Comparison of ENCODE assay signal across 15 cellular contexts in the genomic region with DNA sequence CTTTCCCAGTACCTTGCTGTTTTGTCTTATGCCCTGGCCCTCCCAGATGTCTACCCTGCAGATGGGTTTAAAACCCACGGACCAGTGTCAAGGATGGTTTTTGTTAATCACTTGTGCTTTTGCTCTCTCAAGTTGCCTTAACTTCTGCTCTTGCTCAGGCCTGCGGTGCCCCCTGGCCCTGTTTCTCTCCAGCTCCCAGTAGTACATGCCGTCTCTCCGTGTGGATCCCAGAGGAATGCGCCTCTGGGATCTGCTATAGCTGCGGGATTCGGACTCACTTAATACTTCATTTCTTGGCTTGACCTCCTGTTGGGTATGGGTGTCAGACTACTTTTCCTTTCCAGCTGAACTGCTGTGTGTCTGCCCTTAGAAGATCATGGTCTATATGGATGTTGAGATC. TPM values are rescaled to one million over a fixed set of nuclear protein-coding genes. Genes with fewer than 3 reads are reported as not detected.
DNase-seq lines count a peak whose midpoint lies in the region; ATAC-seq and TF ChIP-seq lines count a peak whose summit lies in the region.
"Had no signal": no experiment of that assay in that cellular context is flagged by ENCODE, and none has a peak within 500 bp of the region (broad histone marks: within the 10 kb centered on the region; RNA-seq: fewer than 3 reads in every experiment).

No MANE protein-coding gene starts in this region.

- no peak overlapping the region for H3K4me3 ChIP-seq in lower lobe of right lung
- H3K4me3 ChIP-seq in stomach smooth muscle (ENCODE audit: low read length in 2 of 2), result peak overlapping the region in 1 of 2 donors; percentile 35

- H3K4me1 ChIP-seq in H9 (ENCODE audit: insufficient read depth, low read length) (peaks cover 23% of the 10 kb centered on the region; the same call in 1 of the 2 replicates), lower lobe of right lung (peaks cover 74% of the 10 kb centered on the region), stomach smooth muscle (ENCODE audit: control insufficient read depth, insufficient read depth, low read length) (peaks cover 78% of the 10 kb centered on the region)

- H4K20me1 ChIP-seq in H9 (ENCODE audit: control insufficient read depth, insufficient read depth, insufficient read length), result peaks cover 2% of the 10 kb centered on the region

- no peak for ATAC-seq in lower lobe of right lung
- ATAC-seq: left colon had no signal

- H3K23me2 ChIP-seq in H9 (ENCODE audit: insufficient read length, low read depth, low read length, poor library complexity, severe bottlenecking), result peaks cover 10% of the 10 kb centered on the region

- H3K36me3 Mint-ChIP-seq in H9 (ENCODE audit: insufficient read depth in 1 of 3, low read depth in 3 of 3) (peaks cover 11 to 25% (median 15%) of the 10 kb centered on the region in 3 experiments), MCF 10A (ENCODE audit: insufficient read depth, unreplicated experiment) (peaks cover 4% of the 10 kb centered on the region)
- peaks cover 29% of the 10 kb centered on the region for H3K36me3 Mint-ChIP-seq in activated CD4-positive, alpha-beta T cell treated with anti-CD3 and anti-CD28 coated beads, Interleukin-2, amount 10 ng/mL, durations not matched to agents 7 days and 5 days (ENCODE audit: low read depth)

- H3K23ac ChIP-seq in H9 (ENCODE audit: insufficient read length, low read depth, low read length), result no peak overlapping the region

- H3K27ac ChIP-seq in H9 (ENCODE audit: insufficient read length, low read depth, low read length), result no peak overlapping the region
- H3K27ac ChIP-seq in lower lobe of right lung, result peak overlapping the region; percentile 21
- peak overlapping the region; percentile 77 for H3K27ac ChIP-seq in stomach smooth muscle (ENCODE audit: low read length)

- peaks cover 79 to 86% of the 10 kb centered on the region in 2 experiments for H3K4me1 Mint-ChIP-seq in H9
- peaks cover 73% of the 10 kb centered on the region for H3K4me1 Mint-ChIP-seq in MCF 10A (ENCODE audit: insufficient read depth, unreplicated experiment)
- H3K4me1 Mint-ChIP-seq in activated CD4-positive, alpha-beta T cell treated with anti-CD3 and anti-CD28 coated beads, Interleukin-2, amount 10 ng/mL, durations not matched to agents 7 days and 5 days, result peaks cover 71% of the 10 kb centered on the region
- H3K4me1 Mint-ChIP-seq: B cell had no signal

- no peak overlapping the region for H3K14ac ChIP-seq in H9 (ENCODE audit: insufficient read depth, low read length)

- H2AFZ ChIP-seq in H9 (ENCODE audit: low read length), result no peak overlapping the region

- no peak overlapping the region for H4K91ac ChIP-seq in H9 (ENCODE audit: insufficient read length, low read depth, low read length)

- no peak overlapping the region for H3K4me2 ChIP-seq in H9 (ENCODE audit: insufficient read depth, insufficient read length, low read length)

- DNase-seq in H9 (no peak), MCF 10A (ENCODE audit: unreplicated experiment) (no peak), lower lobe of right lung (no peak), NCI-H526 (lab: John Stamatoyannopoulos, UW) (no peak), NCI-H1105 treated with DMSO at 0.1 percent for 48 hours (lab: John Stamatoyannopoulos, UW) (no peak)
- DNase-seq in activated CD4-positive, alpha-beta T cell treated with anti-CD3 and anti-CD28 coated beads, Interleukin-2, amount 10 ng/mL, durations not matched to agents 7 days and 5 days, result no peak
- DNase-seq in stimulated activated CD4-positive, alpha-beta T cell treated with anti-CD3 and anti-CD28 coated beads, Interleukin-2, amount 100 ng/mL, for 48 hours, result no peak
- DNase-seq: activated CD4-positive, CD25-positive, alpha-beta regulatory T cell; activated T-cell treated with anti-CD3 and anti-CD28 coated beads for 4 hours; HFFc6; stimulated activated CD4-positive, alpha-beta T cell treated with anti-CD3 and anti-CD28 coated beads, Interleukin-15, amount 100 ng/mL, for 24 hours had no signal

- no peak overlapping the region for H4K8ac ChIP-seq in H9 (replicated peaks; ENCODE audit: insufficient read length, low read depth, low read length)

- no peak overlapping the region for H2BK15ac ChIP-seq in H9 (ENCODE audit: low read depth, low read length)

- H3K9me3 ChIP-seq in H9 (ENCODE audit: control insufficient read depth, low read depth, low read length) (no peaks in the 10 kb centered on the region), lower lobe of right lung (no peaks in the 10 kb centered on the region), stomach smooth muscle (ENCODE audit: control insufficient read depth in 2 of 2, low read length in 2 of 2) (peaks cover 2 to 8% of the 10 kb centered on the region in 2 donors)

- POLR2A ChIA-PET in MCF 10A (lab: Yijun Ruan, JAX), result interaction anchor here (2.6 to 15.5 kb wide), 2 partner anchors 13 to 37 kb away, joined by 19 to 283 read pairs; a partner anchor contains a TSS
- POLR2A ChIA-PET in activated CD4-positive, alpha-beta T cell treated with anti-CD3 and anti-CD28 coated beads, Interleukin-2, amount 10 ng/mL, durations not matched to agents 7 days and 5 days (lab: Charles Lee), result no interaction called here

- H3T11ph ChIP-seq in H9 (ENCODE audit: low read length), result no peak overlapping the region

- H4K5ac ChIP-seq in H9 (ENCODE audit: insufficient read length, low read depth, low read length), result no peak overlapping the region

- peaks cover 7 to 8% of the 10 kb centered on the region in 2 experiments for H3K9me3 Mint-ChIP-seq in H9
- H3K9me3 Mint-ChIP-seq in MCF 10A (ENCODE audit: unreplicated experiment), result no peaks in the 10 kb centered on the region
- H3K9me3 Mint-ChIP-seq in activated CD4-positive, alpha-beta T cell treated with anti-CD3 and anti-CD28 coated beads, Interleukin-2, amount 10 ng/mL, durations not matched to agents 7 days and 5 days, result peaks cover 10% of the 10 kb centered on the region
- H3K9me3 Mint-ChIP-seq: dendritic cell treated with granulocyte-macrophage colony-stimulating factor and Interleukin-4, amounts not matched to agents 40 ng/mL and 50 ng/mL, for 4 days had no signal

- TF ChIP-seq CTCF in H9 (conservative IDR thresholded peaks at IDR 0.05) (no peak), MCF 10A (IDR thresholded peaks at IDR 0.05; ENCODE audit: unreplicated experiment) (no peak), lower lobe of right lung (IDR thresholded peaks at IDR 0.05) (no peak)

- no peak overlapping the region for H2BK120ac ChIP-seq in H9 (ENCODE audit: low read depth, low read length, poor library complexity, severe bottlenecking)

- intact Hi-C loops in MCF 10A (cut with micrococcal nuclease), result no loop called here
- intact Hi-C loops in lower lobe of right lung (cut with DNase I), result no loop called here

- no peak overlapping the region for H3K18ac ChIP-seq in H9 (ENCODE audit: insufficient read length, low read depth, low read length)

- no CpG with 5 or more reads among the region's 7 CpGs for WGBS in H9 (ENCODE audit: extremely low coverage, insufficient read length, low lambda C conversion rate)

- H3K79me1 ChIP-seq in H9 (ENCODE audit: insufficient read depth, low read depth, low read length, poor library complexity, severe bottlenecking), result peaks cover 3% of the 10 kb centered on the region

- H3K9ac ChIP-seq in H9 (ENCODE audit: extremely low read depth, insufficient read length, low read length) (no peak overlapping the region), stomach smooth muscle (ENCODE audit: low read length in 2 of 2) (peak overlapping the region in 1 of 2 donors; percentile 5)

- CTCF ChIA-PET in MCF 10A (lab: Yijun Ruan, JAX), result interaction anchor here (1.1 to 1.3 kb wide), 2 partner anchors 46 to 82 kb away, joined by 3 to 5 read pairs; no protein-coding TSS in a partner anchor
- CTCF ChIA-PET in activated CD4-positive, alpha-beta T cell treated with anti-CD3 and anti-CD28 coated beads, Interleukin-2, amount 10 ng/mL, durations not matched to agents 7 days and 5 days (lab: Charles Lee), result interaction anchor here (1.7 kb wide), 1 partner anchor 10 kb away, joined by 8 read pairs; no protein-coding TSS in a partner anchor

- BruUV-seq in MCF 10A (replicated peaks; lab: Mats Ljungman, UMichigan), result no TSS peak

- H3K56ac ChIP-seq in H9 (ENCODE audit: insufficient read length, low read depth, low read length), result no peak overlapping the region

- no peaks in the 10 kb centered on the region for H3K36me3 ChIP-seq in lower lobe of right lung
- peaks cover 0 to 1% of the 10 kb centered on the region in 2 donors for H3K36me3 ChIP-seq in stomach smooth muscle (ENCODE audit: control insufficient read depth in 2 of 2, insufficient read depth in 2 of 2, low read length in 2 of 2)

- H3K4me3 Mint-ChIP-seq in H9, result no peak overlapping the region; a peak in 1 of 5 replicates
- no peak overlapping the region for H3K4me3 Mint-ChIP-seq in MCF 10A (ENCODE audit: unreplicated experiment)
- H3K4me3 Mint-ChIP-seq in activated CD4-positive, alpha-beta T cell treated with anti-CD3 and anti-CD28 coated beads, Interleukin-2, amount 10 ng/mL, durations not matched to agents 7 days and 5 days, result no peak overlapping the region
- H3K4me3 Mint-ChIP-seq: B cell; dendritic cell treated with granulocyte-macrophage colony-stimulating factor and Interleukin-4, amounts not matched to agents 40 ng/mL and 50 ng/mL, for 4 days; HFFc6 had no signal

- peaks cover 39% of the 10 kb centered on the region; the same call in 1 of the 2 replicates for H3K79me2 ChIP-seq in H9 (ENCODE audit: insufficient read depth, low read length)

- no peak overlapping the region for H2BK20ac ChIP-seq in H9 (ENCODE audit: low read depth, low read length, poor library complexity, severe bottlenecking)

- H3K27ac Mint-ChIP-seq in H9 (peak overlapping the region in 2 of 3 experiments; percentile 37 to 56; a peak in 3 of 7 replicates), MCF 10A (ENCODE audit: low read depth, unreplicated experiment) (peak overlapping the region; percentile 96)
- H3K27ac Mint-ChIP-seq in activated CD4-positive, alpha-beta T cell treated with anti-CD3 and anti-CD28 coated beads, Interleukin-2, amount 10 ng/mL, durations not matched to agents 7 days and 5 days, result no peak overlapping the region
- H3K27ac Mint-ChIP-seq: B cell; dendritic cell treated with granulocyte-macrophage colony-stimulating factor and Interleukin-4, amounts not matched to agents 40 ng/mL and 50 ng/mL, for 4 days; HFFc6 had no signal

- no peak overlapping the region for H2BK5ac ChIP-seq in H9 (ENCODE audit: insufficient read length, low read length)

- H3K27me3 ChIP-seq in H9 (ENCODE audit: insufficient read depth, low read length) (no peaks in the 10 kb centered on the region), lower lobe of right lung (ENCODE audit: low read depth) (no peaks in the 10 kb centered on the region), stomach smooth muscle (ENCODE audit: control insufficient read depth in 1 of 2, insufficient read depth in 2 of 2, low read length in 2 of 2) (no peaks in the 10 kb centered on the region)

- no peak overlapping the region for H2AK5ac ChIP-seq in H9 (ENCODE audit: insufficient read length, low read length)

- peaks cover 8% of the 10 kb centered on the region for H3K27me3 Mint-ChIP-seq in H9 (ENCODE audit: low read depth)
- H3K27me3 Mint-ChIP-seq in MCF 10A (ENCODE audit: insufficient read depth, unreplicated experiment), result no peaks in the 10 kb centered on the region
- H3K27me3 Mint-ChIP-seq in activated CD4-positive, alpha-beta T cell treated with anti-CD3 and anti-CD28 coated beads, Interleukin-2, amount 10 ng/mL, durations not matched to agents 7 days and 5 days, result peaks cover 6% of the 10 kb centered on the region
- H3K27me3 Mint-ChIP-seq: dendritic cell treated with granulocyte-macrophage colony-stimulating factor and Interleukin-4, amounts not matched to agents 40 ng/mL and 50 ng/mL, for 4 days had no signal

- no peak overlapping the region for H2BK12ac ChIP-seq in H9 (ENCODE audit: insufficient read length, low read depth, low read length)

- H3K4ac ChIP-seq in H9 (ENCODE audit: low read depth, low read length), result no peak overlapping the region

RNA-seq across cellular contexts. Expression of a gene that starts 14.5 kb away (rescaled TPM):
- total RNA-seq in H9 (2021) (48.5 and 49.5 TPM in 2 replicates), MCF 10A (2022) (52.9 and 72.8 TPM in 2 replicates), lower lobe of right lung (33.1 TPM)
- 10 to 100 TPM; 36.0 to 39.5 TPM for total RNA-seq in activated CD4-positive, alpha-beta T cell treated with anti-CD3 and anti-CD28 coated beads, Interleukin-2, amount 10 ng/mL, durations not matched to agents 7 days and 5 days
